25 cellular contexts compared by ENCODE assay signal in genomic region chr12:131571827-131572226, GRCh38.
"Had no signal": no experiment of that assay in that cellular context is flagged by ENCODE, and none has a peak within 500 bp of the region (broad histone marks: within the 10 kb centered on the region; RNA-seq: fewer than 3 reads in every experiment).

No MANE protein-coding gene starts in this region.

- H3K79me2 ChIP-seq: hepatocyte, parathyroid adenoma had no signal

- H3K27ac ChIP-seq: hepatocyte, left ventricle myocardium inferior, parathyroid adenoma, right atrium auricular region, right lobe of liver, skin epidermis, stomach, testis, thyroid gland, transverse colon, upper lobe of left lung, vagina had no signal

- H3K4me2 ChIP-seq: hepatocyte had no signal

- H3K4me3 ChIP-seq: hepatocyte, left ventricle myocardium inferior, lung, mucosa of descending colon, right atrium auricular region, right lobe of liver, skin epidermis, stomach, testis, thyroid gland, transverse colon, upper lobe of left lung, vagina had no signal

- H3K36me3 Mint-ChIP-seq: stimulated activated naive B cell treated with anti-CD40 and anti-IgM and Interleukin-4, amounts not matched to agents 10 μg/mL and 1 μg/mL and 100 μg/mL, for 72 hours had no signal

- H2AFZ ChIP-seq: hepatocyte, parathyroid adenoma had no signal

- H3K9ac ChIP-seq: parathyroid adenoma had no signal

- H3K27ac Mint-ChIP-seq: naive thymus-derived CD4-positive, alpha-beta T cell; natural killer cell treated with Interleukin-12 subunit alpha and Interleukin-12 subunit beta and Interleukin-15 and Interleukin-18, amount 100 ng/mL, for 72 hours; progenitor cell of endocrine pancreas; stimulated activated naive B cell treated with anti-CD40 and anti-IgM and Interleukin-4, amounts not matched to agents 10 μg/mL and 1 μg/mL and 100 μg/mL, for 72 hours had no signal

- H3K4me1 ChIP-seq: left ventricle myocardium inferior, parathyroid adenoma, right atrium auricular region, right lobe of liver, thyroid gland, transverse colon, upper lobe of left lung, vagina had no signal

- H3K27me3 ChIP-seq: right atrium auricular region, right lobe of liver, testis, thyroid gland, vagina had no signal

- H3K9me3 ChIP-seq: left ventricle myocardium inferior, mucosa of descending colon, right atrium auricular region, right lobe of liver, stomach, testis, thyroid gland, transverse colon, upper lobe of left lung, vagina had no signal

- H3K36me3 ChIP-seq: left ventricle myocardium inferior, right atrium auricular region, right lobe of liver, stomach, thyroid gland, transverse colon, upper lobe of left lung, vagina had no signal

- H3K4me1 Mint-ChIP-seq: stimulated activated naive B cell treated with anti-CD40 and anti-IgM and Interleukin-4, amounts not matched to agents 10 μg/mL and 1 μg/mL and 100 μg/mL, for 72 hours had no signal

- DNase-seq: islet precursor cell; left ventricle myocardium inferior; midbrain; mucosa of descending colon; naive thymus-derived CD4-positive, alpha-beta T cell; right lobe of liver; stimulated activated CD4-positive, alpha-beta T cell treated with anti-CD3 and anti-CD28 coated beads, Interleukin-12 subunit alpha, Interleukin-12 subunit beta, amount 100 ng/mL, for 4 hours; stimulated activated CD4-positive, alpha-beta T cell treated with anti-CD3 and anti-CD28 coated beads, Interleukin-15, amount 100 ng/mL, for 24 hours; stimulated activated CD4-positive, alpha-beta T cell treated with anti-CD3 and anti-CD28 coated beads, Interleukin-2, amount 100 ng/mL, for 24 hours; stimulated activated CD4-positive, alpha-beta T cell treated with anti-CD3 and anti-CD28 coated beads, Interleukin-4, amount 100 ng/mL, for 1 hour; stimulated activated naive B cell treated with anti-CD40 and anti-IgM and Interleukin-4, amounts not matched to agents 10 μg/mL and 1 μg/mL and 100 μg/mL, for 72 hours; stimulated activated naive CD8-positive, alpha-beta T cell treated with anti-CD3 and anti-CD28 coated beads, Interleukin-15, Interleukin-2, amounts not matched to agents 100 U/mL and 50 U/mL, for 24 hours; stomach; testis; thyroid gland; transverse colon; upper lobe of left lung had no signal

- H3K4me3 Mint-ChIP-seq: naive thymus-derived CD4-positive, alpha-beta T cell; natural killer cell treated with Interleukin-12 subunit alpha and Interleukin-12 subunit beta and Interleukin-15 and Interleukin-18, amount 100 ng/mL, for 72 hours; stimulated activated naive B cell treated with anti-CD40 and anti-IgM and Interleukin-4, amounts not matched to agents 10 μg/mL and 1 μg/mL and 100 μg/mL, for 72 hours had no signal

- ATAC-seq: mucosa of descending colon; naive thymus-derived CD4-positive, alpha-beta T cell; natural killer cell treated with Interleukin-12 subunit alpha and Interleukin-12 subunit beta and Interleukin-15 and Interleukin-18, amount 100 ng/mL, for 72 hours; right lobe of liver; stimulated activated naive B cell treated with anti-CD40 and anti-IgM and Interleukin-4, amounts not matched to agents 10 μg/mL and 1 μg/mL and 100 μg/mL, for 72 hours; stimulated activated naive CD8-positive, alpha-beta T cell treated with anti-CD3 and anti-CD28 coated beads, Interleukin-15, Interleukin-2, amounts not matched to agents 100 U/mL and 50 U/mL, for 24 hours had no signal
